12 cellular contexts compared by ENCODE assay signal in the genomic region with DNA sequence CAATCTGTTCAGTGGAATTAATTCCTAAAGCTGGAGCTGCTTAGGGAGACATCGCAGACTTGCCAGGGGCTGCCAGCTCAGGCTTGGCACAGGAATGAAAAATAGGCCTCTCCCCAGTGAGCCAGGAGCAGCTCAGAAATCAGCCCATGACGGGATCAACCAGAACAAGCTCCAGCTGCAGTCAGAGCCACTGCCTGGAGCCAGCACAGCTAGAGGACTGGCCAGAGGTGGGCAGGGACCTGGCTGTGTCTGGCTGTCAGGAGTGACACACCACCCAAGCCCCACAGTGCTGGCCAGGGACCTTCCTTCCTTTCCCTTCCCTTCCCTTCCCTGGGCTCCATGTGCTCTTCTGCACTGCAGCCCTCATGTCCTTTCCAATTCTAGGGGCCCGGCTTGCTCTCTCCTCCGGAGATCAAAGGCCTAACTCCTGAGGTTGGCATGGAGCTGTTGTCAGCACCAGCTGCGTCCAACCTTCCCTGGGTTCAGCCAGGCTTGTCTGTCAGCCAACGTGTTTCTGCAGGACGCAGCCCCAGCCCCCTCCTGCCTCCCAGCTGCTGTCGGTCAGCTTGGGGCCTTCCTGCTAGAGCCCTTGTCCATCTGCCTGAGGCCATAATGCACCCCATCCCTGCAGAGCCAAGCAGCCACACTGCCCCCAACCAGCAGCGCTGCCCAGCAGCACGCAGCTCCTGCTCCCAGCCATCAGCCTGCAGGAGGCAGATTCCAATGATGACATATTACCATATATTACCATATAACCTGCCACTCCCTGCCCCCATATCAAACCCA.
DNase-seq lines count a peak whose midpoint lies in the region; ATAC-seq, FAIRE-seq and TF ChIP-seq lines count a peak whose summit lies in the region.
"Had no signal": no experiment of that assay in that cellular context is flagged by ENCODE, and none has a peak within 500 bp of the region (broad histone marks: within the 10 kb centered on the region; RNA-seq: fewer than 3 reads in every experiment).

No MANE protein-coding gene starts in this region.

- H3K4ac ChIP-seq in H9 (ENCODE audit: low read depth, low read length) = no peak overlapping the region

- H2BK5ac ChIP-seq in H9 (ENCODE audit: insufficient read length, low read length) = no peak overlapping the region

- peaks cover 8 to 18% of the 10 kb centered on the region in 2 experiments for H3K4me1 Mint-ChIP-seq in H9
- H3K4me1 Mint-ChIP-seq in brain = peaks cover 55% of the 10 kb centered on the region
- no peaks in the 10 kb centered on the region for H3K4me1 Mint-ChIP-seq in natural killer cell

- H3K27ac ChIP-seq in H9 (ENCODE audit: insufficient read length, low read depth, low read length) (no peak overlapping the region), layer of hippocampus (ENCODE audit: low read depth, low read length) (peak overlapping the region; percentile 89)
- H3K27ac ChIP-seq: brain microvascular endothelial cell, C4-2B, upper lobe of left lung had no signal

- WGBS in H9 (ENCODE audit: extremely low coverage, insufficient read length, low lambda C conversion rate) = no CpG with 5 or more reads among the region's 10 CpGs

- H3K18ac ChIP-seq in H9 (ENCODE audit: insufficient read length, low read depth, low read length) = no peak overlapping the region

- no peak overlapping the region for H3K4me3 ChIP-seq in skeletal muscle cell (ENCODE audit: low read depth, low read length)
- H3K4me3 ChIP-seq: upper lobe of left lung had no signal

- no peaks in the 10 kb centered on the region for H3K79me2 ChIP-seq in H9 (ENCODE audit: insufficient read depth, low read length)

- ATAC-seq in natural killer cell = no peak

- H3K4me3 Mint-ChIP-seq in H9 (peak overlapping the region in 1 of 2 experiments; percentile 56; a peak in 1 of 5 replicates), brain (peak overlapping the region in 3 of 5 experiments; percentile 20 to 32 (median 29)), natural killer cell (no peak overlapping the region)

- intact Hi-C loops in natural killer cell (cut with micrococcal nuclease) = no loop called here

- H3K79me1 ChIP-seq in H9 (ENCODE audit: insufficient read depth, low read depth, low read length, poor library complexity, severe bottlenecking) = no peaks in the 10 kb centered on the region

- H3K23ac ChIP-seq in H9 (ENCODE audit: insufficient read length, low read depth, low read length) = no peak overlapping the region

- H4K8ac ChIP-seq in H9 (replicated peaks; ENCODE audit: insufficient read length, low read depth, low read length) = no peak overlapping the region

- H3K4me1 ChIP-seq in H9 (ENCODE audit: insufficient read depth, low read length) = peaks cover 2% of the 10 kb centered on the region; the same call in 1 of the 2 replicates
- H3K4me1 ChIP-seq: upper lobe of left lung had no signal

- H3K9me3 ChIP-seq in H9 (ENCODE audit: control insufficient read depth, low read depth, low read length) = no peaks in the 10 kb centered on the region
- H3K9me3 ChIP-seq: upper lobe of left lung had no signal

- no peak overlapping the region for H2AFZ ChIP-seq in H9 (ENCODE audit: low read length)

- H2AK5ac ChIP-seq in H9 (ENCODE audit: insufficient read length, low read length) = no peak overlapping the region

- peak overlapping the region; percentile 49; the same call in 1 of the 2 replicates for H3K14ac ChIP-seq in H9 (ENCODE audit: insufficient read depth, low read length)

- H2BK20ac ChIP-seq in H9 (ENCODE audit: low read depth, low read length, poor library complexity, severe bottlenecking) = no peak overlapping the region

- no peak overlapping the region for H4K5ac ChIP-seq in H9 (ENCODE audit: insufficient read length, low read depth, low read length)

- no peak overlapping the region for H3T11ph ChIP-seq in H9 (ENCODE audit: low read length)

- H4K20me1 ChIP-seq in H9 (ENCODE audit: control insufficient read depth, insufficient read depth, insufficient read length) = no peaks in the 10 kb centered on the region

- TF ChIP-seq POLR2A in GM12891 (IDR thresholded peaks at IDR 0.05; ENCODE audit: low read depth, low read length) = no peak

- H3K27ac Mint-ChIP-seq in H9 (peak overlapping the region in 1 of 3 experiments; percentile 89; a peak in 2 of 7 replicates), brain (peak overlapping the region; percentile 86 to 99 (median 92)), natural killer cell (no peak overlapping the region)

- no peaks in the 10 kb centered on the region for H3K27me3 Mint-ChIP-seq in H9 (ENCODE audit: low read depth)
- peaks cover 6% of the 10 kb centered on the region for H3K27me3 Mint-ChIP-seq in brain
- H3K27me3 Mint-ChIP-seq in natural killer cell (ENCODE audit: low read depth in 2 of 2) = no peaks in the 10 kb centered on the region

- no peak overlapping the region for H2BK15ac ChIP-seq in H9 (ENCODE audit: low read depth, low read length)

- DNase-seq in H9 (no peak), skeletal muscle cell (ENCODE audit: low read depth) (peak; percentile 32), GDM1 (lab: John Stamatoyannopoulos, UW) (no peak), ureter (ENCODE audit: low spot score) (no peak), natural killer cell (no peak), GM12891 (ENCODE audit: insufficient read length, low spot score) (no peak)
- DNase-seq: brain microvascular endothelial cell; stimulated activated CD4-positive, alpha-beta T cell treated with anti-CD3 and anti-CD28 coated beads, Interleukin-2, amount 100 ng/mL, for 48 hours; upper lobe of left lung had no signal

- H3K9me3 Mint-ChIP-seq in H9 = peaks cover 3 to 7% of the 10 kb centered on the region in 2 experiments; a peak in 3 of 5 replicates
- peaks cover 0 to 12% (median 3%) of the 10 kb centered on the region in 5 experiments for H3K9me3 Mint-ChIP-seq in brain
- no peaks in the 10 kb centered on the region for H3K9me3 Mint-ChIP-seq in natural killer cell

- no peak for TF ChIP-seq CTCF in H9 (conservative IDR thresholded peaks at IDR 0.05)
- no peak for TF ChIP-seq CTCF in brain (conservative IDR thresholded peaks at IDR 0.05)
- no peak for TF ChIP-seq CTCF in natural killer cell (IDR thresholded peaks at IDR 0.05)

- H2BK120ac ChIP-seq in H9 (ENCODE audit: low read depth, low read length, poor library complexity, severe bottlenecking) = no peak overlapping the region

- H3K36me3 Mint-ChIP-seq in H9 (ENCODE audit: insufficient read depth in 1 of 3, low read depth in 3 of 3) (peaks cover 5 to 10% (median 5%) of the 10 kb centered on the region in 3 experiments; a peak in 4 of 7 replicates), brain (peaks cover 12% of the 10 kb centered on the region), natural killer cell (no peaks in the 10 kb centered on the region)

- no peak overlapping the region for H3K4me2 ChIP-seq in H9 (ENCODE audit: insufficient read depth, insufficient read length, low read length)

- no peak for FAIRE-seq in GM12891 (lab: Jason Lieb, UNC)

- H3K23me2 ChIP-seq in H9 (ENCODE audit: insufficient read length, low read depth, low read length, poor library complexity, severe bottlenecking) = no peaks in the 10 kb centered on the region

- no peak overlapping the region for H3K56ac ChIP-seq in H9 (ENCODE audit: insufficient read length, low read depth, low read length)

- no peak overlapping the region for H4K91ac ChIP-seq in H9 (ENCODE audit: insufficient read length, low read depth, low read length)

- H3K27me3 ChIP-seq in H9 (ENCODE audit: insufficient read depth, low read length) (no peaks in the 10 kb centered on the region), layer of hippocampus (ENCODE audit: control insufficient read depth, insufficient read depth, low read length) (no peaks in the 10 kb centered on the region)
- H3K27me3 ChIP-seq: brain microvascular endothelial cell, upper lobe of left lung had no signal

- H2BK12ac ChIP-seq in H9 (ENCODE audit: insufficient read length, low read depth, low read length) = no peak overlapping the region

- H3K9ac ChIP-seq in H9 (ENCODE audit: extremely low read depth, insufficient read length, low read length) = no peak overlapping the region

TF ChIP-seq in GM12891, 5 proteins besides CTCF, POLR2A, EP300 and RAD21:
- no peak for TF ChIP-seq PAX5 (IDR thresholded peaks at IDR 0.05; ENCODE audit: insufficient read depth, low read length, severe bottlenecking)
- no peak for TF ChIP-seq SPI1 (IDR thresholded peaks at IDR 0.05; ENCODE audit: low read depth, low read length)
- TF ChIP-seq TAF1 (IDR thresholded peaks at IDR 0.05; ENCODE audit: low read depth, low read length) = no peak
- no peak for TF ChIP-seq POU2F2 (IDR thresholded peaks at IDR 0.05; ENCODE audit: low read depth, low read length)
- no peak for TF ChIP-seq POLR2AphosphoS5 (IDR thresholded peaks at IDR 0.05; ENCODE audit: low read depth, low read length)

Comparison
In these comparisons a context has a peak if more than half of its experiments do, and no peak if none do; other contexts are left out.
1. H3K27ac Mint-ChIP-seq: peak in brain (5 of 5); none in natural killer cell (0 of 2).